In genomic region chr7:12410523-12410922, GRCh38 we compare ENCODE assay signal across 39 cellular contexts. TPM values are rescaled to one million over a fixed set of nuclear protein-coding genes. Genes with fewer than 3 reads are reported as not detected.
"Had no signal": no experiment of that assay in that cellular context is flagged by ENCODE, and none has a peak within 500 bp of the region (broad histone marks: within the 10 kb centered on the region; RNA-seq: fewer than 3 reads in every experiment).

No MANE protein-coding gene starts in this region.

- FAIRE-seq: astrocyte, bronchial epithelial cell had no signal

- H3K27ac Mint-ChIP-seq: activated naive CD4-positive, alpha-beta T cell treated with anti-CD3 and anti-CD28 coated beads for 36 hours; activated naive CD4-positive, alpha-beta T cell treated with anti-CD3 and anti-CD28 coated beads, Interleukin-2, amount 10 ng/mL, durations not matched to agents 7 days and 5 days; activated naive CD4-positive, alpha-beta T cell treated with anti-CD3 and anti-CD28 coated beads, Interleukin-2, amount 50 U/mL, for 24 hours; activated naive CD4-positive, alpha-beta T cell treated with anti-CD3 and anti-CD28 coated beads, Interleukin-2, amount 50 U/mL, for 72 hours; activated naive CD8-positive, alpha-beta T cell; activated naive CD8-positive, alpha-beta T cell treated with anti-CD3 and anti-CD28 coated beads for 36 hours; activated naive CD8-positive, alpha-beta T cell treated with anti-CD3 and anti-CD28 coated beads, Interleukin-2, amount 10 ng/mL, durations not matched to agents 7 days and 5 days; activated naive CD8-positive, alpha-beta T cell treated with anti-CD3 and anti-CD28 coated beads, Interleukin-2, amount 50 U/mL, for 24 hours; activated T-cell treated with anti-CD3 and anti-CD28 coated beads, Interleukin-2, amount 50 U/mL, for 24 hours; activated T-cell treated with anti-CD3 and anti-CD28 coated beads, Interleukin-2, amount 50 U/mL, for 72 hours; activated T-helper 1 cell treated with anti-CD3 and anti-CD28 coated beads, Interleukin-12 subunit alpha, Interleukin-12 subunit beta, Interleukin-2, Interleukin-4 antibody, amounts not matched to agents 30 ng/mL and 10 ng/mL and 1 ng/mL, durations not matched to agents 14 hours and 24 hours and 36 hours; activated T-helper 2 cell treated with anti-CD3 and anti-CD28 coated beads, Interferon-gamma antibody, Interleukin-2, Interleukin-4, amounts not matched to agents 10 μg/mL and 5 μg/mL and 100 μg/mL, durations not matched to agents 14 hours and 24 hours and 36 hours; brain had no signal

- H3K4me3 Mint-ChIP-seq: activated naive CD4-positive, alpha-beta T cell treated with anti-CD3 and anti-CD28 coated beads for 36 hours; activated naive CD4-positive, alpha-beta T cell treated with anti-CD3 and anti-CD28 coated beads, Interleukin-2, amount 10 ng/mL, durations not matched to agents 7 days and 5 days; activated naive CD4-positive, alpha-beta T cell treated with anti-CD3 and anti-CD28 coated beads, Interleukin-2, amount 50 U/mL, for 24 hours; activated naive CD8-positive, alpha-beta T cell; activated naive CD8-positive, alpha-beta T cell treated with anti-CD3 and anti-CD28 coated beads for 36 hours; activated naive CD8-positive, alpha-beta T cell treated with anti-CD3 and anti-CD28 coated beads, Interleukin-2, amount 10 ng/mL, durations not matched to agents 7 days and 5 days; activated naive CD8-positive, alpha-beta T cell treated with anti-CD3 and anti-CD28 coated beads, Interleukin-2, amount 50 U/mL, for 24 hours; activated T-cell treated with anti-CD3 and anti-CD28 coated beads, Interleukin-2, amount 50 U/mL, for 24 hours; activated T-cell treated with anti-CD3 and anti-CD28 coated beads, Interleukin-2, amount 50 U/mL, for 4 hours; activated T-cell treated with anti-CD3 and anti-CD28 coated beads, Interleukin-2, amount 50 U/mL, for 72 hours; activated T-helper 1 cell treated with anti-CD3 and anti-CD28 coated beads, Interleukin-12 subunit alpha, Interleukin-12 subunit beta, Interleukin-2, Interleukin-4 antibody, amounts not matched to agents 30 ng/mL and 10 ng/mL and 1 ng/mL, durations not matched to agents 14 hours and 24 hours and 36 hours; brain; central memory CD8-positive, alpha-beta T cell had no signal

- ATAC-seq: activated naive CD8-positive, alpha-beta T cell treated with anti-CD3 and anti-CD28 coated beads, Interleukin-2, amount 50 U/mL, for 24 hours; activated T-cell treated with anti-CD3 and anti-CD28 coated beads, Interleukin-2, amount 50 U/mL, for 4 hours; activated T-cell treated with anti-CD3 and anti-CD28 coated beads, Interleukin-2, amount 50 U/mL, for 72 hours; body of pancreas had no signal

- H3K27ac ChIP-seq: adrenal gland, ascending aorta, body of pancreas, brain microvascular endothelial cell, breast epithelium, cardiac muscle cell had no signal

- H3K4me3 ChIP-seq: adrenal gland, ascending aorta, body of pancreas, breast epithelium, cardiac muscle cell had no signal

- H3K4me1 ChIP-seq: adrenal gland, ascending aorta, body of pancreas, breast epithelium had no signal

- H3K9me3 ChIP-seq: adrenal gland, body of pancreas, breast epithelium had no signal

- H3K27me3 Mint-ChIP-seq: activated naive CD4-positive, alpha-beta T cell treated with anti-CD3 and anti-CD28 coated beads, Interleukin-2, amount 50 U/mL, for 24 hours; activated naive CD8-positive, alpha-beta T cell treated with anti-CD3 and anti-CD28 coated beads for 36 hours; central memory CD8-positive, alpha-beta T cell had no signal

- H3K4me1 Mint-ChIP-seq: activated naive CD4-positive, alpha-beta T cell treated with anti-CD3 and anti-CD28 coated beads, Interleukin-2, amount 10 ng/mL, durations not matched to agents 7 days and 5 days; activated naive CD4-positive, alpha-beta T cell treated with anti-CD3 and anti-CD28 coated beads, Interleukin-2, amount 50 U/mL, for 24 hours; activated naive CD8-positive, alpha-beta T cell treated with anti-CD3 and anti-CD28 coated beads, Interleukin-2, amount 50 U/mL, for 24 hours; brain; central memory CD8-positive, alpha-beta T cell had no signal

- DNase-seq: activated effector memory CD4-positive, alpha-beta T cell treated with anti-CD3 and anti-CD28 coated beads, Interleukin-2, amount 50 U/mL, for 16 hours; activated effector memory CD4-positive, alpha-beta T cell treated with Interleukin-2 at 50 U/mL for 16 hours; activated gamma-delta T cell; activated gamma-delta T cell treated with Interleukin-2 at 50 U/mL for 16 hours; activated naive CD4-positive, alpha-beta T cell; activated naive CD4-positive, alpha-beta T cell treated with anti-CD3 and anti-CD28 coated beads for 36 hours; activated naive CD4-positive, alpha-beta T cell treated with anti-CD3 and anti-CD28 coated beads, Interleukin-2, amount 10 ng/mL, durations not matched to agents 7 days and 5 days; activated naive CD4-positive, alpha-beta T cell treated with anti-CD3 and anti-CD28 coated beads, Interleukin-2, amount 50 U/mL, for 16 hours; activated naive CD4-positive, alpha-beta T cell treated with Interleukin-2 at 50 U/mL for 16 hours; activated naive CD8-positive, alpha-beta T cell treated with anti-CD3 and anti-CD28 coated beads for 36 hours; activated naive CD8-positive, alpha-beta T cell treated with anti-CD3 and anti-CD28 coated beads, Interleukin-2, amount 10 ng/mL, durations not matched to agents 7 days and 5 days; activated naive CD8-positive, alpha-beta T cell treated with anti-CD3 and anti-CD28 coated beads, Interleukin-2, amount 50 U/mL, for 24 hours; activated T-cell treated with anti-CD3 and anti-CD28 coated beads, Interleukin-2, amount 50 U/mL, for 1 hour; activated T-cell treated with anti-CD3 and anti-CD28 coated beads, Interleukin-2, amount 50 U/mL, for 24 hours; activated T-cell treated with anti-CD3 and anti-CD28 coated beads, Interleukin-2, amount 50 U/mL, for 4 hours; activated T-cell treated with anti-CD3 and anti-CD28 coated beads, Interleukin-2, amount 50 U/mL, for 72 hours; adrenal gland; amniotic stem cell; amygdala; anterior cingulate cortex; aorta; body of pancreas; brain microvascular endothelial cell; caudate nucleus; central memory CD4-positive, alpha-beta T cell; cerebellar nuclear complex had no signal

- H3K36me3 Mint-ChIP-seq: activated naive CD4-positive, alpha-beta T cell treated with anti-CD3 and anti-CD28 coated beads, Interleukin-2, amount 10 ng/mL, durations not matched to agents 7 days and 5 days; activated naive CD4-positive, alpha-beta T cell treated with anti-CD3 and anti-CD28 coated beads, Interleukin-2, amount 50 U/mL, for 24 hours; activated naive CD8-positive, alpha-beta T cell; activated naive CD8-positive, alpha-beta T cell treated with anti-CD3 and anti-CD28 coated beads for 36 hours; brain had no signal

- H3K9me3 Mint-ChIP-seq: activated naive CD4-positive, alpha-beta T cell treated with anti-CD3 and anti-CD28 coated beads, Interleukin-2, amount 50 U/mL, for 24 hours had no signal

RNA-seq across cellular contexts. Expression of gene VWDE, which starts 6.9 kb away (rescaled TPM):
- total RNA-seq: ascending aorta, chondrocyte had no signal
- polyA plus RNA-seq: aorta had no signal
